ENCODE assay signal across 11 cellular contexts in genomic region chr14:21537088-21537424, GRCh38. TPM values are rescaled to one million over a fixed set of nuclear protein-coding genes. Genes with fewer than 3 reads are reported as not detected.
DNase-seq lines count a peak whose midpoint lies in the region; ATAC-seq and TF ChIP-seq lines count a peak whose summit lies in the region.
"Had no signal": no experiment of that assay in that cellular context is flagged by ENCODE, and none has a peak within 500 bp of the region (broad histone marks: within the 10 kb centered on the region; RNA-seq: fewer than 3 reads in every experiment).

No MANE protein-coding gene starts in this region.

- H3K9me3 ChIP-seq in GM23248 (ENCODE audit: low read depth) (no peaks in the 10 kb centered on the region), adipocyte (ENCODE audit: control insufficient read depth, low read length) (no peaks in the 10 kb centered on the region), iPS-18a (ENCODE audit: control insufficient read depth, low read depth, low read length) (no peaks in the 10 kb centered on the region), PC-3 (ENCODE audit: low read length) (no peaks in the 10 kb centered on the region)
- H3K9me3 ChIP-seq: colonic mucosa had no signal

- H3K4me2 ChIP-seq in GM23248 (ENCODE audit: unreplicated experiment) = no peak overlapping the region
- no peak overlapping the region for H3K4me2 ChIP-seq in PC-3 (ENCODE audit: low read length)

- peak overlapping the region; percentile 25; the same call in 1 of the 2 replicates for H3K4me3 ChIP-seq in GM23248
- H3K4me3 ChIP-seq in adipocyte (ENCODE audit: low read length) = peak overlapping the region; percentile 72
- peak overlapping the region; percentile 93 for H3K4me3 ChIP-seq in iPS-18a (ENCODE audit: low read length)
- no peak overlapping the region for H3K4me3 ChIP-seq in PC-3 (ENCODE audit: low read length)
- H3K4me3 ChIP-seq: colonic mucosa had no signal

- WGBS in GM23248 (ENCODE audit: low coverage in 1 of 2, low lambda C conversion rate in 2 of 2, missing lambda C conversion rate in 2 of 2), 2 experiments = 6 to 8% methylated on average over 3 of the region's 3 CpGs

- POLR2A ChIA-PET in PC-3 (lab: Charles Lee; ENCODE audit: unreplicated experiment) = no interaction called here

- H3K27me3 ChIP-seq in GM23248 (replicated peaks; ENCODE audit: insufficient read depth) (peaks cover 64% of the 10 kb centered on the region), adipocyte (replicated peaks; ENCODE audit: control insufficient read depth, insufficient read depth, low read length) (peaks cover 60% of the 10 kb centered on the region), iPS-18a (ENCODE audit: control insufficient read depth, insufficient read depth, low read length) (no peaks in the 10 kb centered on the region), PC-3 (ENCODE audit: low read length) (peaks cover 45% of the 10 kb centered on the region)
- H3K27me3 ChIP-seq: colonic mucosa had no signal

- H3K27me3 Mint-ChIP-seq in progenitor cell of endocrine pancreas = no peaks in the 10 kb centered on the region

- no peaks in the 10 kb centered on the region for H3K36me3 Mint-ChIP-seq in progenitor cell of endocrine pancreas (ENCODE audit: insufficient read depth)

- peak overlapping the region; percentile 91 for H3K27ac Mint-ChIP-seq in progenitor cell of endocrine pancreas

- CTCF ChIA-PET in PC-3 (lab: Charles Lee) = no interaction called here

- H2AFZ ChIP-seq in GM23248 (no peak overlapping the region; the same call in 1 of the 2 replicates), PC-3 (ENCODE audit: low read length) (no peak overlapping the region)

- no peaks in the 10 kb centered on the region for H4K20me1 ChIP-seq in GM23248 (ENCODE audit: insufficient read depth)
- no peaks in the 10 kb centered on the region for H4K20me1 ChIP-seq in PC-3 (ENCODE audit: low read length)

- H3K79me2 ChIP-seq in GM23248 (ENCODE audit: insufficient read depth) (no peaks in the 10 kb centered on the region), PC-3 (ENCODE audit: low read length) (no peaks in the 10 kb centered on the region)

- H3K4me1 ChIP-seq in GM23248 (ENCODE audit: insufficient read depth) (no peaks in the 10 kb centered on the region), adipocyte (ENCODE audit: control insufficient read depth, insufficient read depth, low read length) (peaks cover 8% of the 10 kb centered on the region), iPS-18a (ENCODE audit: control insufficient read depth, low read depth, low read length) (peaks cover 48% of the 10 kb centered on the region), PC-3 (ENCODE audit: insufficient read depth, low read length) (no peaks in the 10 kb centered on the region)
- H3K4me1 ChIP-seq: colonic mucosa had no signal

- BruUV-seq in PC-3 (replicated peaks; lab: Mats Ljungman, UMichigan) = no TSS peak

- DNase-seq in GM23248 (no peak), adipocyte (ENCODE audit: low read depth) (no peak), progenitor cell of endocrine pancreas (ENCODE audit: low spot score, unreplicated experiment) (no peak), cortex of kidney (lab: John Stamatoyannopoulos, UW) (no peak), PC-3 (no peak), nucleus accumbens (lab: John Stamatoyannopoulos, UW) (no peak)
- DNase-seq: activated T-cell treated with anti-CD3 and anti-CD28 coated beads, Interleukin-2, amount 50 U/mL, for 4 hours; colonic mucosa; NCI-H187 treated with DMSO at 0.1 percent for 48 hours had no signal

- in situ Hi-C loops in GM23248 (cut with MboI) = no loop called here

- H3K9me3 Mint-ChIP-seq in progenitor cell of endocrine pancreas (ENCODE audit: low read depth) = no peaks in the 10 kb centered on the region
- H3K9me3 Mint-ChIP-seq: activated T-cell treated with anti-CD3 and anti-CD28 coated beads, Interleukin-2, amount 50 U/mL, for 4 hours had no signal

- H3K9me2 ChIP-seq in GM23248 (ENCODE audit: insufficient read depth) (no peaks in the 10 kb centered on the region), PC-3 (replicated peaks; ENCODE audit: low read length) (no peaks in the 10 kb centered on the region)

- H3K36me3 ChIP-seq in GM23248 (ENCODE audit: low read depth) (no peaks in the 10 kb centered on the region), adipocyte (ENCODE audit: control insufficient read depth, insufficient read depth, low read length, severe bottlenecking) (no peaks in the 10 kb centered on the region), iPS-18a (ENCODE audit: control insufficient read depth, low read depth, low read length) (no peaks in the 10 kb centered on the region), PC-3 (ENCODE audit: low read depth, low read length) (no peaks in the 10 kb centered on the region)
- H3K36me3 ChIP-seq: colonic mucosa had no signal

- peak overlapping the region; percentile 94 for H3K4me3 Mint-ChIP-seq in progenitor cell of endocrine pancreas (ENCODE audit: low read depth)
- H3K4me3 Mint-ChIP-seq: activated T-cell treated with anti-CD3 and anti-CD28 coated beads, Interleukin-2, amount 50 U/mL, for 4 hours had no signal

- H3K9ac ChIP-seq in GM23248 = no peak overlapping the region
- H3K9ac ChIP-seq in adipocyte (ENCODE audit: low read length) = no peak overlapping the region
- H3K9ac ChIP-seq in iPS-18a (ENCODE audit: low read length) = peak overlapping the region; percentile 98
- H3K9ac ChIP-seq in PC-3 (ENCODE audit: low read length) = no peak overlapping the region

- ATAC-seq in PC-3 (no peak), GM19324 (IDR thresholded peaks at IDR 0.05; ENCODE audit: low FRiP score, unreplicated experiment) (no peak)
- ATAC-seq: activated T-cell treated with anti-CD3 and anti-CD28 coated beads, Interleukin-2, amount 50 U/mL, for 4 hours had no signal

- TF ChIP-seq CTCF in progenitor cell of endocrine pancreas (IDR thresholded peaks at IDR 0.05; ENCODE audit: unreplicated experiment) = no peak
- no peak for TF ChIP-seq CTCF in PC-3 (conservative IDR thresholded peaks at IDR 0.05; ENCODE audit: low read depth, low read length)

- H3F3A ChIP-seq in GM23248 (ENCODE audit: insufficient read depth) (no peaks in the 10 kb centered on the region), PC-3 (ENCODE audit: low read length, unreplicated experiment) (no peaks in the 10 kb centered on the region)

- intact Hi-C loops in PC-3 (cut with micrococcal nuclease) = no loop called here

- peaks cover 26% of the 10 kb centered on the region for H3K4me1 Mint-ChIP-seq in progenitor cell of endocrine pancreas (ENCODE audit: low read depth)

- H3K27ac ChIP-seq in GM23248 (no peak overlapping the region), iPS-18a (ENCODE audit: low read length) (peak overlapping the region; percentile 92), PC-3 (ENCODE audit: low read length) (no peak overlapping the region)
- H3K27ac ChIP-seq: colonic mucosa had no signal

RNA-seq across cellular contexts. Expression of gene SALL2, which starts 10.9 kb away (rescaled TPM):
- total RNA-seq in GM23248 (2014; rRNA removed; shearing (Covaris generic)) = 0.25 and 2.7 TPM in 2 replicates
- polyA plus RNA-seq in GM23248 (2016; fragmentation: Nextera tagmentation; extraction: Ambion mirVana) = 0.69 and 1.3 TPM in 2 replicates
- 83.5 and 89.2 TPM in 2 replicates for total RNA-seq in progenitor cell of endocrine pancreas
- total RNA-seq in PC-3 (2014; rRNA removed) = 4.1 and 6.0 TPM in 2 replicates

RNA-seq across cellular contexts. Expression of gene METTL3, which starts 25.9 kb away (rescaled TPM):
- total RNA-seq in GM23248 (2014; rRNA removed; shearing (Covaris generic)) = 44.1 and 44.5 TPM in 2 replicates
- 25.6 and 28.6 TPM in 2 replicates for polyA plus RNA-seq in GM23248 (2016; fragmentation: Nextera tagmentation; extraction: Ambion mirVana)
- total RNA-seq in progenitor cell of endocrine pancreas (82.6 and 82.7 TPM in 2 replicates), PC-3 (2014; rRNA removed) (47.6 and 57.1 TPM in 2 replicates)

RNA-seq across cellular contexts. Expression of gene OR10G3, which starts 42.8 kb away (rescaled TPM):
- total RNA-seq in GM23248 (2014; rRNA removed; shearing (Covaris generic)) = not detected in 2 replicates
- polyA plus RNA-seq in GM23248 (2016; fragmentation: Nextera tagmentation; extraction: Ambion mirVana) = not detected in 2 replicates
- not detected in 2 replicates for total RNA-seq in progenitor cell of endocrine pancreas
- not detected in 2 replicates for total RNA-seq in PC-3 (2014; rRNA removed)
- total RNA-seq: activated T-cell treated with anti-CD3 and anti-CD28 coated beads, Interleukin-2, amount 50 U/mL, for 4 hours; colonic mucosa had no signal

Comparison
In these comparisons a context has a peak if more than half of its experiments do, and no peak if none do; other contexts are left out.
1. RNA of gene SALL2, which starts 10.9 kb away (total RNA-seq): 83.5 to 89.2 TPM in progenitor cell of endocrine pancreas; 4.1 to 6.0 TPM in PC-3 and 0.25 to 2.7 TPM in GM23248; every median in the first group is over 10 times any median in the second.